ENCODE assay signal across 1 cellular context in genomic region chr12:88242939-88243338, GRCh38.
TF ChIP-seq lines count a peak whose summit lies in the region.

No MANE protein-coding gene starts in this region.

TF ChIP-seq in IMR-90, 13 proteins besides CTCF, POLR2A, EP300 and RAD21:
- TF ChIP-seq NFE2L2 (IDR thresholded peaks at IDR 0.05; ENCODE audit: low read depth, low read length) (no peak), RCOR1 (IDR thresholded peaks at IDR 0.05; ENCODE audit: insufficient replicate concordance, low read length) (no peak), MAZ (IDR thresholded peaks at IDR 0.05; ENCODE audit: borderline replicate concordance, low read depth, low read length) (no peak), USF2 (IDR thresholded peaks at IDR 0.05; ENCODE audit: low read depth, low read length) (no peak), MAFK (IDR thresholded peaks at IDR 0.05; ENCODE audit: low read depth, low read length) (no peak), BHLHE40 (IDR thresholded peaks at IDR 0.05; ENCODE audit: low read depth, low read length) (no peak)
